ENCODE assay signal across 9 cellular contexts in the genomic region with DNA sequence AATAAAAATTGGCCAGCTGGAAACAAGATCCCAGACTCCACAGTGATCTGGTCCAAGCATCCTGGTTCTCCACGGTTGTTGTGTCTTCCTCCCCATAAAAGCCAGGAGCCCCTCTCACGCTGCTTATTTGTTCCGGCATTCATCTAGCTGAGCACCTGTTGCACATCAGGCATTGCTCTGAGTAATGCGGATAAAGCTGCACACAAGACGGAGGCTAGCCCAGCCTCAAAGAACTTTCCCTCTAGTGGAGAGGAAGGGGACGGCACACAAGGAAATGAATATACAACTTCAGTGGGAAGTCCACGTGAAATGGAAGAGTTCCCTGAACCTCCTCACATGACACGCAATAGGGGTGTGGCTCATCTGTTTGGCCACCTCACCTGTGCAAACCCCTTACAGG. TPM values are rescaled to one million over a fixed set of nuclear protein-coding genes. Genes with fewer than 3 reads are reported as not detected.
A peak's percentile ranks its signal among the peaks of the same experiment; 100 is the strongest.
DNase-seq lines count a peak whose midpoint lies in the region; ATAC-seq, FAIRE-seq and TF ChIP-seq lines count a peak whose summit lies in the region.
"Had no signal": no experiment of that assay in that cellular context is flagged by ENCODE, and none has a peak within 500 bp of the region (broad histone marks: within the 10 kb centered on the region; RNA-seq: fewer than 3 reads in every experiment).

No MANE protein-coding gene starts in this region.

- TF ChIP-seq CTCF in LNCAP (IDR thresholded peaks at IDR 0.05): peak; percentile 48; the same call in 1 of the 2 replicates
- TF ChIP-seq CTCF in GM12878 (IDR thresholded peaks at IDR 0.05 in 2 of 3, conservative IDR thresholded peaks at IDR 0.05 in 1 of 3; ENCODE audit: control insufficient read depth in 2 of 3, extremely low read depth in 1 of 3, insufficient read depth in 1 of 3, low read depth in 3 of 3, low read length in 3 of 3): peak in 2 of 3 experiments; percentile 23 to 34; a peak in 1 of 6 replicates
- no peak for TF ChIP-seq CTCF in mucosa of descending colon (IDR thresholded peaks at IDR 0.05)
- peak in 1 of 3 experiments; percentile 35 for TF ChIP-seq CTCF in esophagus muscularis mucosa (IDR thresholded peaks at IDR 0.05)

- H4K20me1 ChIP-seq in GM12878 (ENCODE audit: control insufficient read depth, insufficient read depth): no peaks in the 10 kb centered on the region

- no peak overlapping the region for H2AFZ ChIP-seq in GM12878 (ENCODE audit: control insufficient read depth, low read depth, low read length)

- DNase-seq in DMS53 (lab: John Stamatoyannopoulos, UW) (peak; percentile 44), GM12878 (ENCODE audit: low read depth, low spot score) (no peak), mucosa of descending colon (no peak), esophagus muscularis mucosa (ENCODE audit: extremely low spot score) (no peak), UCSD-AML1 (lab: John Stamatoyannopoulos, UW; ENCODE audit: unreplicated experiment) (no peak), COR-L47 (lab: John Stamatoyannopoulos, UW) (no peak)
- DNase-seq in NK-92 treated with Interleukin-12 subunit alpha and Interleukin-12 subunit beta, amount 100 ng/mL, for 24 hours (lab: John Stamatoyannopoulos, UW): no peak
- DNase-seq: NCI-H446 treated with DMSO at 0.1 percent for 48 hours had no signal

- intact Hi-C loops in GM12878 (cut with micrococcal nuclease; ENCODE audit: unreplicated experiment) (no loop called here), mucosa of descending colon (cut with DNase I, micrococcal nuclease) (no loop called here), esophagus muscularis mucosa (cut with DNase I) (no loop called here)

- CTCF ChIA-PET in GM12878 (lab: Yijun Ruan, JAX): no interaction called here

- H3K36me3 ChIP-seq in GM12878 (ENCODE audit: control insufficient read depth in 2 of 2, insufficient read depth in 2 of 2, low read length in 1 of 2): no peaks in the 10 kb centered on the region
- no peaks in the 10 kb centered on the region for H3K36me3 ChIP-seq in mucosa of descending colon (ENCODE audit: low read depth)
- H3K36me3 ChIP-seq in esophagus muscularis mucosa: no peaks in the 10 kb centered on the region

- H3K4me1 ChIP-seq in GM12878 (ENCODE audit: control insufficient read depth, insufficient read depth, low read length) (no peaks in the 10 kb centered on the region), mucosa of descending colon (ENCODE audit: low read depth) (no peaks in the 10 kb centered on the region), esophagus muscularis mucosa (peaks cover 0 to 4% (median 1%) of the 10 kb centered on the region in 4 donors)

- no peak for FAIRE-seq in GM12878 (lab: Jason Lieb, UNC)

- BruUV-seq in GM12878 (replicated peaks; lab: Mats Ljungman, UMichigan): no TSS peak

- POLR2A ChIA-PET in GM12878 (lab: Charles Lee): no interaction called here

- in situ Hi-C loops in GM12878 (cut with MboI): no loop called here

- ATAC-seq in GM12878 (peak; percentile 45; the same call in 1 of the 3 replicates), mucosa of descending colon (peak; percentile 27)

- no peak overlapping the region for H3K4me2 ChIP-seq in GM12878 (ENCODE audit: control insufficient read depth, insufficient read depth)

- H3K27me3 ChIP-seq in GM12878 (replicated peaks in 1 of 2; ENCODE audit: control insufficient read depth in 2 of 2, insufficient read depth in 2 of 2, low read length in 1 of 2) (0 out of 4 replicates have a peak, but pooled peaks cover 0 to under 1% of the 10 kb centered on the region in 2 experiments), esophagus muscularis mucosa (no peaks in the 10 kb centered on the region)

- no peaks in the 10 kb centered on the region for H3K9me3 ChIP-seq in GM12878 (replicated peaks; ENCODE audit: control insufficient read depth, insufficient read depth, low read length)
- no peaks in the 10 kb centered on the region for H3K9me3 ChIP-seq in mucosa of descending colon
- no peaks in the 10 kb centered on the region for H3K9me3 ChIP-seq in esophagus muscularis mucosa

- H3K27ac ChIP-seq in GM12878 (ENCODE audit: control insufficient read depth, insufficient read depth) (no peak overlapping the region), esophagus muscularis mucosa (replicated peaks in 1 of 4) (no peak overlapping the region)

- H3K4me3 ChIP-seq in GM12878 (no peak overlapping the region), mucosa of descending colon (no peak overlapping the region), esophagus muscularis mucosa (no peak overlapping the region)

- TF ChIP-seq POLR2A in GM12878 (IDR thresholded peaks at IDR 0.05; ENCODE audit: low read depth, low read length) (no peak), esophagus muscularis mucosa (IDR thresholded peaks at IDR 0.05; ENCODE audit: low read depth) (no peak)

- TF ChIP-seq RAD21 in GM12878 (IDR thresholded peaks at IDR 0.05; ENCODE audit: insufficient read depth, low read depth, low read length): 0 out of 2 replicates have a peak, but pooled peaks have one; percentile 10

- TF ChIP-seq EP300 in GM12878 (IDR thresholded peaks at IDR 0.05; ENCODE audit: borderline replicate concordance in 1 of 2, control insufficient read depth in 1 of 2, low read depth in 2 of 2, low read length in 2 of 2) (no peak), esophagus muscularis mucosa (IDR thresholded peaks at IDR 0.05) (no peak)

- SMC1A ChIA-PET in GM12878 (lab: Charles Lee; ENCODE audit: uncharacterized antibody, unreplicated experiment): no interaction called here

- RAD21 ChIA-PET in GM12878 (lab: Charles Lee; ENCODE audit: unreplicated experiment): no interaction called here

- H3K79me2 ChIP-seq in GM12878 (ENCODE audit: control insufficient read depth, insufficient read depth, low read length): no peaks in the 10 kb centered on the region

- 81% methylated on average over 8 of the region's 8 CpGs for WGBS in GM12878 (ENCODE audit: insufficient coverage, insufficient replicate concordance, low lambda C conversion rate, missing lambda C conversion rate)
- WGBS in esophagus muscularis mucosa: 92% methylated on average over 5 of the region's 8 CpGs

- H3K9ac ChIP-seq in GM12878 (ENCODE audit: control insufficient read depth, insufficient read depth, low read length): no peak overlapping the region

TF ChIP-seq in GM12878, 131 proteins besides CTCF, POLR2A, EP300 and RAD21 (continues in another document):
- no peak for TF ChIP-seq KDM1A (IDR thresholded peaks at IDR 0.05; ENCODE audit: borderline replicate concordance)
- no peak for TF ChIP-seq ZZZ3 (IDR thresholded peaks at IDR 0.05; ENCODE audit: control insufficient read depth, insufficient read length, low read depth)
- no peak for TF ChIP-seq IRF3 (IDR thresholded peaks at IDR 0.05)
- TF ChIP-seq BCL11A (IDR thresholded peaks at IDR 0.05; ENCODE audit: low read depth, low read length): no peak
- TF ChIP-seq NR2C1 (IDR thresholded peaks at IDR 0.05): no peak
- TF ChIP-seq JUND (IDR thresholded peaks at IDR 0.05; ENCODE audit: low read depth, low read length): no peak

RNA-seq across cellular contexts. Expression of gene NXT1, which starts 30.3 kb away (rescaled TPM):
- total RNA-seq in GM12878 (2013; cell fraction: nucleolus; rRNA removed): 7.8 and 8.3 TPM in 2 replicates
- total RNA-seq in GM12878 (2014; rRNA removed): 61.5 and 65.2 TPM in 2 replicates
- 32.1 and 36.3 TPM in 2 replicates for total RNA-seq in GM12878 (2014; rRNA removed; fragmentation: Illumina TruSeq; extraction: Trizol)
- 34.4 and 36.9 TPM in 2 replicates for total RNA-seq in GM12878 (2021)
- 20.4 TPM for polyA plus RNA-seq in GM12878 (2011; ENCODE audit: low read depth)
- polyA plus RNA-seq in GM12878 (2011; rRNA removed): 38.5 and 50.0 TPM in 2 replicates
- 60.6 and 64.5 TPM in 2 replicates for polyA plus RNA-seq in GM12878 (2011; cell fraction: cytosol; rRNA removed)
- 23.1 and 30.6 TPM in 2 replicates for polyA plus RNA-seq in GM12878 (2011; cell fraction: nucleus; rRNA removed)
- 26.5 and 27.2 TPM in 2 replicates for polyA plus RNA-seq in GM12878 (2012)
- polyA plus RNA-seq in GM12878 (2014; fragmentation: Illumina TruSeq; extraction: Trizol): 37.9 and 42.6 TPM in 2 replicates
- 10 to 100 TPM; 10.2 to 24.2 TPM for polyA plus RNA-seq in GM12878 (2014; fragmentation: Nextera tagmentation; extraction: Ambion mirVana)
- polyA plus RNA-seq in GM12878 (2014; rRNA removed): 59.4 and 62.1 TPM in 2 replicates
- polyA plus RNA-seq in GM12878 (2016; fragmentation: Nextera tagmentation; extraction: Ambion mirVana): 10 to 100 TPM; 59.3 to 66.7 TPM
- polyA minus RNA-seq in GM12878 (2011; rRNA and poly(A)+ RNA removed): 26.6 and 35.4 TPM in 2 replicates
- polyA minus RNA-seq in GM12878 (2011; cell fraction: cytosol; rRNA and poly(A)+ RNA removed): 10.2 and 11.1 TPM in 2 replicates
- polyA minus RNA-seq in GM12878 (2011; cell fraction: nucleus; rRNA and poly(A)+ RNA removed): 8.5 and 14.0 TPM in 2 replicates
- 10 to 100 TPM in 2 of 3 donors, 1 to 10 TPM in 1; 9.9 to 12.9 (median 10.6) TPM for total RNA-seq in mucosa of descending colon
- total RNA-seq in esophagus muscularis mucosa: 10 to 100 TPM; 19.5 to 59.0 (median 27.4) TPM

RNA-seq across cellular contexts. Expression of gene GZF1, which starts 41.7 kb away (rescaled TPM):
- total RNA-seq in GM12878 (2013; cell fraction: nucleolus; rRNA removed): 11.1 and 12.9 TPM in 2 replicates
- total RNA-seq in GM12878 (2014; rRNA removed) (8.7 and 14.0 TPM in 2 replicates), GM12878 (2014; rRNA removed; fragmentation: Illumina TruSeq; extraction: Trizol) (7.8 and 9.9 TPM in 2 replicates), GM12878 (2021) (9.5 and 10.7 TPM in 2 replicates), mucosa of descending colon (10 to 100 TPM in 1 of 3 donors, 1 to 10 TPM in 2; 5.8 to 16.2 (median 9.3) TPM), esophagus muscularis mucosa (10 to 100 TPM; 10.4 to 22.8 (median 21.0) TPM)
- 3.4 TPM for polyA plus RNA-seq in GM12878 (2011; ENCODE audit: low read depth)
- polyA plus RNA-seq in GM12878 (2011; rRNA removed) (11.7 and 19.5 TPM in 2 replicates), GM12878 (2014; fragmentation: Illumina TruSeq; extraction: Trizol) (6.2 and 13.5 TPM in 2 replicates), GM12878 (2014; fragmentation: Nextera tagmentation; extraction: Ambion mirVana) (1 to 10 TPM; 2.2 to 2.4 TPM), GM12878 (2014; rRNA removed) (9.5 and 12.4 TPM in 2 replicates), GM12878 (2016; fragmentation: Nextera tagmentation; extraction: Ambion mirVana) (1 to 10 TPM; 6.9 to 7.1 TPM)
- polyA plus RNA-seq in GM12878 (2011; cell fraction: cytosol; rRNA removed): 15.6 and 26.4 TPM in 2 replicates
- 37.0 and 40.5 TPM in 2 replicates for polyA plus RNA-seq in GM12878 (2011; cell fraction: nucleus; rRNA removed)
- polyA plus RNA-seq in GM12878 (2012): 6.3 and 7.3 TPM in 2 replicates
- polyA minus RNA-seq in GM12878 (2011; rRNA and poly(A)+ RNA removed): 38.7 and 58.2 TPM in 2 replicates
- polyA minus RNA-seq in GM12878 (2011; cell fraction: cytosol; rRNA and poly(A)+ RNA removed): 14.8 TPM in 2 replicates
- polyA minus RNA-seq in GM12878 (2011; cell fraction: nucleus; rRNA and poly(A)+ RNA removed): 31.4 and 51.2 TPM in 2 replicates
